1 cellular context compared by ENCODE assay signal in the genomic region with DNA sequence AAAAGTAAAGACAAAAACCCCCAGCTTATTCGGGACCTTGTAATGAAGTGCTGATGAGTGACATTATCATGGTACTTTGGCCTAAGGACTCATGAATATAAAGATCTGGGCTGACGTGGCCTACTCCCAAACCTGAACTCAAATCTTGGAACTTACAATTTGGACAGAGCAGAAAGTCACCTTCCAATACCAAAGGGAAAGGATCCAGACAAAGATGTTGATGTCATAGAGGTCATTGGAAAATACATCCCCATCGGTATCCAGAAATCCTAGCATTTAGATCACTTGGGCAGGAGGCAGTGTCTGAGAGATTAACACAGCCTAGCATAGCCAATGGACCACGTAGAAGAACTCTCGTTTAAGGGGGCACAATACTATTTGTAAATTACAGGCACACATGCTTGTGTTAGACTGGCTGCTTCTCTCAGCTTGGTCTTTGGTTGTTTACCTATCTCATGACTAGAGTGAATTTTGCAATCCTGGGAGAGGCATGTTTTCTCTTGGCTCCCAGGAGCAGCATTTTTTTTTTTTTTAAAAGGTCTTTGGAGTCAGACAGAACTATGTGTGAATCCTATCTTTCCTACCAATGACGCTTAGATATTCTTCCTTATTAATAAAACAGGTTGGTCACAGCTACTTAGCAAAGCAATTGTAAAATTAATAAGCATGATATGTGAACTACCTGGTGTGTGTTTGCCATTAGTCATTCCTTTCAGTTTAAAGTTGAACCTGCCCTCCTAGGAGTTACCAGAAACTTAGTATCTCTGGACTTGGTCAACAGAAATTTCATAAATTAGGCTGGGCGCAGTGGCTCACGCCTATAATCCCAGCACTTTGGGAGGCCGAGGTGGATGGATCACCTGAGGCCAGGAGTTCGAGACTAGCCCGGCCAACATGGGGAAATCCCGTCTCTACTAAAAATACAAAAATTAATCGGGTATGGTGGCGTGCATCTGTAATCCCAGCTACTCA.
A peak's percentile ranks its signal among the peaks of the same experiment; 100 is the strongest.
TF ChIP-seq lines count a peak whose summit lies in the region.

No MANE protein-coding gene starts in this region.

TF ChIP-seq in HepG2, 621 proteins besides CTCF, POLR2A, EP300 and RAD21 (continued from another document and continues in another):
- TF ChIP-seq, protein P1, sequence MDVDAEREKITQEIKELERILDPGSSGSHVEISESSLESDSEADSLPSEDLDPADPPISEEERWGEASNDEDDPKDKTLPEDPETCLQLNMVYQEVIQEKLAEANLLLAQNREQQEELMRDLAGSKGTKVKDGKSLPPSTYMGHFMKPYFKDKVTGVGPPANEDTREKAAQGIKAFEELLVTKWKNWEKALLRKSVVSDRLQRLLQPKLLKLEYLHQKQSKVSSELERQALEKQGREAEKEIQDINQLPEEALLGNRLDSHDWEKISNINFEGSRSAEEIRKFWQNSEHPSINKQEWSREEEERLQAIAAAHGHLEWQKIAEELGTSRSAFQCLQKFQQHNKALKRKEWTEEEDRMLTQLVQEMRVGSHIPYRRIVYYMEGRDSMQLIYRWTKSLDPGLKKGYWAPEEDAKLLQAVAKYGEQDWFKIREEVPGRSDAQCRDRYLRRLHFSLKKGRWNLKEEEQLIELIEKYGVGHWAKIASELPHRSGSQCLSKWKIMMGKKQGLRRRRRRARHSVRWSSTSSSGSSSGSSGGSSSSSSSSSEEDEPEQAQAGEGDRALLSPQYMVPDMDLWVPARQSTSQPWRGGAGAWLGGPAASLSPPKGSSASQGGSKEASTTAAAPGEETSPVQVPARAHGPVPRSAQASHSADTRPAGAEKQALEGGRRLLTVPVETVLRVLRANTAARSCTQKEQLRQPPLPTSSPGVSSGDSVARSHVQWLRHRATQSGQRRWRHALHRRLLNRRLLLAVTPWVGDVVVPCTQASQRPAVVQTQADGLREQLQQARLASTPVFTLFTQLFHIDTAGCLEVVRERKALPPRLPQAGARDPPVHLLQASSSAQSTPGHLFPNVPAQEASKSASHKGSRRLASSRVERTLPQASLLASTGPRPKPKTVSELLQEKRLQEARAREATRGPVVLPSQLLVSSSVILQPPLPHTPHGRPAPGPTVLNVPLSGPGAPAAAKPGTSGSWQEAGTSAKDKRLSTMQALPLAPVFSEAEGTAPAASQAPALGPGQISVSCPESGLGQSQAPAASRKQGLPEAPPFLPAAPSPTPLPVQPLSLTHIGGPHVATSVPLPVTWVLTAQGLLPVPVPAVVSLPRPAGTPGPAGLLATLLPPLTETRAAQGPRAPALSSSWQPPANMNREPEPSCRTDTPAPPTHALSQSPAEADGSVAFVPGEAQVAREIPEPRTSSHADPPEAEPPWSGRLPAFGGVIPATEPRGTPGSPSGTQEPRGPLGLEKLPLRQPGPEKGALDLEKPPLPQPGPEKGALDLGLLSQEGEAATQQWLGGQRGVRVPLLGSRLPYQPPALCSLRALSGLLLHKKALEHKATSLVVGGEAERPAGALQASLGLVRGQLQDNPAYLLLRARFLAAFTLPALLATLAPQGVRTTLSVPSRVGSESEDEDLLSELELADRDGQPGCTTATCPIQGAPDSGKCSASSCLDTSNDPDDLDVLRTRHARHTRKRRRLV (CRISPR knock-in tag; IDR thresholded peaks at IDR 0.05) = no peak
- TF ChIP-seq GABPA (IDR thresholded peaks at IDR 0.05; ENCODE audit: low read depth, low read length) (no peak), GABPA (CRISPR knock-in tag; IDR thresholded peaks at IDR 0.05; ENCODE audit: low read depth) (no peak), SMAD1 (CRISPR knock-in tag; IDR thresholded peaks at IDR 0.05; ENCODE audit: borderline replicate concordance, low read depth) (no peak), ZNF33A (CRISPR knock-in tag; IDR thresholded peaks at IDR 0.05; ENCODE audit: borderline replicate concordance) (no peak), ZNF879 (CRISPR knock-in tag; IDR thresholded peaks at IDR 0.05) (no peak), ZNF343 (CRISPR knock-in tag; IDR thresholded peaks at IDR 0.05) (no peak), ZNF234 (CRISPR knock-in tag; conservative IDR thresholded peaks at IDR 0.05) (no peak), HMGXB4 (CRISPR knock-in tag; IDR thresholded peaks at IDR 0.05; ENCODE audit: borderline replicate concordance in 1 of 2, low read depth in 1 of 2) (no peak), NFAT5 (CRISPR knock-in tag; IDR thresholded peaks at IDR 0.05) (no peak), PCBP2 (optimal IDR thresholded peaks at IDR 0.05; ENCODE audit: low read depth, low read length, poor library complexity, severe bottlenecking) (no peak), ZBTB21 (CRISPR knock-in tag; IDR thresholded peaks at IDR 0.05) (no peak), CSRNP2 (CRISPR knock-in tag; conservative IDR thresholded peaks at IDR 0.05; ENCODE audit: low read depth) (no peak), ZNF18 (CRISPR knock-in tag; IDR thresholded peaks at IDR 0.05; ENCODE audit: insufficient replicate concordance) (no peak), GPN1 (CRISPR knock-in tag; IDR thresholded peaks at IDR 0.05; ENCODE audit: borderline replicate concordance) (no peak), ZUFSP (CRISPR knock-in tag; IDR thresholded peaks at IDR 0.05; ENCODE audit: borderline replicate concordance) (no peak), MEF2D (CRISPR knock-in tag; IDR thresholded peaks at IDR 0.05) (no peak), MED1 (CRISPR knock-in tag; IDR thresholded peaks at IDR 0.05) (peak; percentile 18; the same call in 1 of the 2 replicates), DPF2 (CRISPR knock-in tag; IDR thresholded peaks at IDR 0.05; ENCODE audit: borderline replicate concordance, low read depth) (no peak), ZNF510 (CRISPR knock-in tag; IDR thresholded peaks at IDR 0.05; ENCODE audit: low read depth) (no peak)
- TF ChIP-seq, protein P2, sequence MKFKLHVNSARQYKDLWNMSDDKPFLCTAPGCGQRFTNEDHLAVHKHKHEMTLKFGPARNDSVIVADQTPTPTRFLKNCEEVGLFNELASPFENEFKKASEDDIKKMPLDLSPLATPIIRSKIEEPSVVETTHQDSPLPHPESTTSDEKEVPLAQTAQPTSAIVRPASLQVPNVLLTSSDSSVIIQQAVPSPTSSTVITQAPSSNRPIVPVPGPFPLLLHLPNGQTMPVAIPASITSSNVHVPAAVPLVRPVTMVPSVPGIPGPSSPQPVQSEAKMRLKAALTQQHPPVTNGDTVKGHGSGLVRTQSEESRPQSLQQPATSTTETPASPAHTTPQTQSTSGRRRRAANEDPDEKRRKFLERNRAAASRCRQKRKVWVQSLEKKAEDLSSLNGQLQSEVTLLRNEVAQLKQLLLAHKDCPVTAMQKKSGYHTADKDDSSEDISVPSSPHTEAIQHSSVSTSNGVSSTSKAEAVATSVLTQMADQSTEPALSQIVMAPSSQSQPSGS (CRISPR knock-in tag; IDR thresholded peaks at IDR 0.05) = no peak
